8 cellular contexts compared by ENCODE assay signal in the genomic region with DNA sequence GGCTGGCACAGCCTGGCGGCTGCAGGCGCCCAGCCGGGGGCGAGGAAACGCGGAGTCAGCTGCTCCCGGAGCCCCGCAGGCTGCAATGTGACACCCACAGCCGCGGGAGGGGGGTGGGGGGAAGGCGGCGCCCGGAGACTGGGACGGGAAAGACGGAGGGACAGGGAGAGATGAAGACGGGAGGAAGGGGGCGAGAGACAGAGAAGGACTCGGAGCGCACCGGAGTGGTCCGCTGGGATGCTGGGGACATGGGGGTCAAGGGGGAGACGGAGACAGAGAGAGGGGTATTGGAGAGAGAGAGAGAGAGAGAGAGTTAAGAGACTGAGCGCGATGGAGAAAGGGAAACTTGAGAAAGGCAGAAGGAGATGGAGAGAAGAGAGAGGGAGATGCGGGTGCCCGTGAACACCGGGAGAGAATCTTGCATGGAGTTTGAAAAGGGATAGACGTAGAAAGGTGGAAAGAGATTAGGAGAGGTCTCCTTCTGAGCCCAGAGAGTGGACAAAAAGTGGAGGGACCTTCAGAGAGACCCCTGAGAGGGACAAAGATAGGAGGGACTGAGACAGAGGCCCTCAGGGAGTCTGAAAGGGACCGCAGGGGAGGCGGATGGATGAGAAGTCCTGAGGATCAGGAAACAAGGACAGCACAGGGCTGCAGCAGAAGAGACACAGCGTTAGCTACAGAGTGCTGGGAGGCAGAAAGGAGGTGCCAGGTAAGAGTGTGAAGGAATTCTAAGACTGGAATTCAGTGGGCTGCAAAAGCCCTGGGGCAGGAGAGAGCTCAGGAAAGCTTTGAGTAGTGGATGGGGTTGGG. TPM values are rescaled to one million over a fixed set of nuclear protein-coding genes. Genes with fewer than 3 reads are reported as not detected.
DNase-seq lines count a peak whose midpoint lies in the region; ATAC-seq and TF ChIP-seq lines count a peak whose summit lies in the region.

No MANE protein-coding gene starts in this region.

- ATAC-seq in RWPE2 (ENCODE audit: low read depth) (peak; percentile 24; the same call in 2 of the 3 replicates), HG03571 (IDR thresholded peaks at IDR 0.05; ENCODE audit: unreplicated experiment) (no peak)
- ATAC-seq in naive thymus-derived CD8-positive, alpha-beta T cell = peak in 1 of 2 donors; percentile 19

- in situ Hi-C loops in KBM-7 (cut with MboI; ENCODE audit: low pct_unique_long_range_greater_than_20kb, low sequenced_read_pairs) = no loop called here

- 8 to 10% methylated on average over 30 to 31 of the region's 31 CpGs for WGBS in esophagus, 2 donors

- POLR2A ChIA-PET in naive thymus-derived CD8-positive, alpha-beta T cell (lab: Charles Lee) = interaction anchor here (0.6 to 9.2 kb wide), 3 partner anchors 10 to 16 kb away, joined by 3 to 98 read pairs (median 7); no protein-coding TSS in a partner anchor

- DNase-seq in RWPE2 (ENCODE audit: low spot score) = no peak
- peak in 1 of 10 donors; percentile 55 for DNase-seq in naive thymus-derived CD8-positive, alpha-beta T cell
- no peak for DNase-seq in activated CD4-positive, CD25-positive, alpha-beta regulatory T cell treated with anti-CD3 and anti-CD28 coated beads, Interleukin-2, amount 50 U/mL, for 72 hours
- DNase-seq in SHP77 (lab: John Stamatoyannopoulos, UW) = no peak
- DNase-seq in KBM-7 = no peak

- no peak for TF ChIP-seq CTCF in RWPE2 (IDR thresholded peaks at IDR 0.05; ENCODE audit: poor library complexity, severe bottlenecking)

- peaks cover 9 to 15% (median 13%) of the 10 kb centered on the region in 4 donors for H3K4me1 Mint-ChIP-seq in naive thymus-derived CD8-positive, alpha-beta T cell

- H3K4me1 ChIP-seq in ES-I3 (ENCODE audit: insufficient read depth, low read length) (peaks cover 10% of the 10 kb centered on the region; the same call in 1 of the 2 replicates), RWPE2 (ENCODE audit: insufficient read depth, poor library complexity, severe bottlenecking) (no peaks in the 10 kb centered on the region), esophagus (ENCODE audit: control insufficient read depth in 2 of 2, insufficient read depth in 2 of 2, low read length in 1 of 2) (peaks cover 5% of the 10 kb centered on the region in 2 donors)

- H3K4me3 ChIP-seq in RWPE2 (ENCODE audit: severe bottlenecking) (peak overlapping the region; percentile 56), esophagus (ENCODE audit: low read depth in 1 of 2, low read length in 2 of 2) (peak overlapping the region; percentile 31 to 49)

- H3K27me3 ChIP-seq in RWPE2 (ENCODE audit: insufficient read depth, poor library complexity, severe bottlenecking) = peaks cover 13% of the 10 kb centered on the region
- no peaks in the 10 kb centered on the region for H3K27me3 ChIP-seq in esophagus (ENCODE audit: control insufficient read depth in 1 of 2, insufficient read depth in 2 of 2, low read length in 2 of 2)

- H3K36me3 Mint-ChIP-seq in naive thymus-derived CD8-positive, alpha-beta T cell = peaks cover 0 to 20% (median 0%) of the 10 kb centered on the region in 3 donors

- peak overlapping the region in 6 of 10 donors; percentile 15 to 83 (median 30) for H3K27ac Mint-ChIP-seq in naive thymus-derived CD8-positive, alpha-beta T cell

- H3K9me3 ChIP-seq in ES-I3 (ENCODE audit: control insufficient read depth, insufficient read depth, low read length) = no peaks in the 10 kb centered on the region
- no peaks in the 10 kb centered on the region for H3K9me3 ChIP-seq in RWPE2 (ENCODE audit: severe bottlenecking)
- H3K9me3 ChIP-seq in esophagus (ENCODE audit: control insufficient read depth in 2 of 2, insufficient read depth in 1 of 2, low read depth in 1 of 2, low read length in 1 of 2) = no peaks in the 10 kb centered on the region

- no peak overlapping the region for H3K27ac ChIP-seq in RWPE2 (ENCODE audit: poor library complexity, severe bottlenecking)
- H3K27ac ChIP-seq in esophagus (ENCODE audit: low read depth in 2 of 2, low read length in 1 of 2) = no peak overlapping the region

- H3K36me3 ChIP-seq in ES-I3 (ENCODE audit: insufficient read depth, low read length) (peaks cover 12% of the 10 kb centered on the region), RWPE2 (ENCODE audit: low read depth) (peaks cover 17% of the 10 kb centered on the region), esophagus (ENCODE audit: control insufficient read depth in 2 of 2, insufficient read depth in 2 of 2, low read length in 1 of 2) (peaks cover 0 to 9% of the 10 kb centered on the region in 2 donors)

- H3K27me3 Mint-ChIP-seq in naive thymus-derived CD8-positive, alpha-beta T cell = peaks cover 3 to 13% (median 7%) of the 10 kb centered on the region in 5 donors

- peak overlapping the region; percentile 74 for H3K9ac ChIP-seq in ES-I3 (ENCODE audit: low read depth, low read length)

- no peaks in the 10 kb centered on the region for H3K9me3 Mint-ChIP-seq in naive thymus-derived CD8-positive, alpha-beta T cell

- H3K4me3 Mint-ChIP-seq in naive thymus-derived CD8-positive, alpha-beta T cell = peak overlapping the region; percentile 58 to 92 (median 83)

RNA-seq across cellular contexts. Expression of gene SCN1B, which starts 1.0 kb away (rescaled TPM):
- polyA plus RNA-seq in esophagus = 1 to 10 TPM in 1 of 2 donors, under 1 TPM in 1; 0.73 to 1.1 TPM
- 1 to 10 TPM; 1.6 to 2.1 TPM for total RNA-seq in naive thymus-derived CD8-positive, alpha-beta T cell
- polyA plus RNA-seq in naive thymus-derived CD8-positive, alpha-beta T cell = under 1 TPM in 2 of 3 donors, not detected in 1; 0.27 to 0.28 TPM

RNA-seq across cellular contexts. Expression of gene HPN, which starts 10.2 kb away (rescaled TPM):
- under 1 TPM; 0.04 to 0.16 TPM for polyA plus RNA-seq in esophagus
- total RNA-seq in naive thymus-derived CD8-positive, alpha-beta T cell = under 1 TPM in 1 of 2 experiments, not detected in 1; 0.16 TPM
- polyA plus RNA-seq in naive thymus-derived CD8-positive, alpha-beta T cell = under 1 TPM in 1 of 3 donors, not detected in 2; 0.16 TPM

RNA-seq across cellular contexts. Expression of gene GRAMD1A, which starts 31.2 kb away (rescaled TPM):
- 10 to 100 TPM; 11.7 to 14.0 TPM for polyA plus RNA-seq in esophagus
- 100 to 1,000 TPM; 317 to 335 TPM for total RNA-seq in naive thymus-derived CD8-positive, alpha-beta T cell
- 10 to 100 TPM; 29.5 to 77.0 (median 42.0) TPM for polyA plus RNA-seq in naive thymus-derived CD8-positive, alpha-beta T cell
